ENCODE assay signal across 8 cellular contexts in the genomic region with DNA sequence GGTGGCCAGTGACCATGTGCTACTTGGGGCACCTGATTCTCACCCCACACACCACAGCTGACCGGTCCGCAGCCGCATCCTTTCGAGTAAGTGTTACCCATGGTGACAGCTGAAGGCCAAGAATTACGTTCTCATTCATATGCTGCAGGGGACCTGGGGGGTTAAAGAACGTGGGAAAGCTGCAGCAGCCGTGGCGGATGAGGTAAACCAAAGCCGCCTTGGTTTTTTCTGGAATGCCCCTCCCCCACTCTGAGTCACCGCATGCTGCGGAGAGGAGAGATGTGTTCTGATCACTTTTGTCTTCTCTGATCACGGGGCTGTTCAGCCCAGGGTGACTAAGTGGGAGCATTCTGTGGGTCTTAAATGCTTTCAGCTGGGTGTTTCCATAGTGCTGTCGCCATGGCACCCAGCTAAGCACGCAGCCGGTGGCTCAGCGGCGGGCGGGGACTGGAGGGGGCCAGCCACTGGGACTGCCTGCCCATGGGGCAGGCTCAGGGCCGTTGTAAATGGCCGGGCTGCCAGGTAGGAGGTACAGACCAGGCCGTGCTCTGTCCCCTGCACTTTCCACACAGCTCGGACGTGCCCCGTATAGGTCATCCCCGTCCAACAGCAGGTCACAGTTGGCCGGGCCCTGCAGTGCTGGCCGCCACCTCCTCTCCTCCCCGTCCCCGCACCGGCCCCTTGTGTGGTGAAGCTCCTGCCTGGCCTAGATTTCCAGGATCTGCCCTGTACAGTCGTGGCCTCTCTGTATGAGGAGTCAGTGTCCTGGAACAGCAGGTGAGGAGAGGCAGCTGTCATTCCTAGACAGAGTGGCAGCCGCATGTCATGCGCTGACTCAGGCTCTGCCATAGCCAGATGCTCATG.
DNase-seq lines count a peak whose midpoint lies in the region; ATAC-seq and TF ChIP-seq lines count a peak whose summit lies in the region.

No MANE protein-coding gene starts in this region.

- peaks cover 42% of the 10 kb centered on the region for H3K4me1 Mint-ChIP-seq in HFFc6 (ENCODE audit: low read depth)

- peak overlapping the region; percentile 71 for H3K4me3 Mint-ChIP-seq in HFFc6

- TF ChIP-seq CTCF in HFFc6 (IDR thresholded peaks at IDR 0.05) (no peak), testis (IDR thresholded peaks at IDR 0.05) (no peak)

- WGBS in testis, 2 donors = 78 to 86% methylated on average over 30 to 33 of the region's 33 CpGs

- H3K27ac Mint-ChIP-seq in HFFc6 = peak overlapping the region; percentile 98

- DNase-seq in HFFc6 = peak; percentile 100
- DNase-seq in NCI-H69 (lab: John Stamatoyannopoulos, UW) = peak; percentile 97
- peak; percentile 85 to 95 for DNase-seq in activated CD8-positive, alpha-beta memory T cell treated with anti-CD3 and anti-CD28 coated beads for 4 hours (ENCODE audit: low read depth in 2 of 2)
- DNase-seq in effector memory CD4-positive, alpha-beta T cell = peak; percentile 77 to 92 (median 78)
- peak; percentile 56 for DNase-seq in midbrain (lab: John Stamatoyannopoulos, UW)
- DNase-seq in stimulated activated CD8-positive, alpha-beta memory T cell treated with anti-CD3 and anti-CD28 coated beads, Interleukin-15, amount 100 ng/mL, for 1 hour (ENCODE audit: low read depth) = peak; percentile 82
- no peak for DNase-seq in testis

- H3K9me3 Mint-ChIP-seq in HFFc6 = no peaks in the 10 kb centered on the region

- no peak for ATAC-seq in GM21825 (IDR thresholded peaks at IDR 0.05; ENCODE audit: unreplicated experiment)

- no peaks in the 10 kb centered on the region for H3K36me3 Mint-ChIP-seq in HFFc6 (ENCODE audit: low read depth)

- H3K4me1 ChIP-seq in effector memory CD4-positive, alpha-beta T cell (ENCODE audit: control insufficient read depth, insufficient read depth, low read length, poor library complexity, severe bottlenecking) = peaks cover 48% of the 10 kb centered on the region
- H3K4me1 ChIP-seq in testis = peaks cover 21% of the 10 kb centered on the region

- intact Hi-C loops in testis (cut with DNase I; ENCODE audit: low total_unique reads) = loop anchor here (5.0 to 10.0 kb wide), 2 partner anchors 68 to 110 kb away; no protein-coding TSS in a partner anchor

- no peak for TF ChIP-seq POLR2A in testis (IDR thresholded peaks at IDR 0.05)

- H3K27ac ChIP-seq in effector memory CD4-positive, alpha-beta T cell (ENCODE audit: insufficient read depth, low read length, poor library complexity, severe bottlenecking) = peak overlapping the region; percentile 73
- no peak overlapping the region for H3K27ac ChIP-seq in testis

- peaks cover 3% of the 10 kb centered on the region; the same call in 1 of the 2 replicates for H3K27me3 Mint-ChIP-seq in HFFc6 (ENCODE audit: insufficient read depth)

- peak overlapping the region; percentile 25 for H3K4me3 ChIP-seq in effector memory CD4-positive, alpha-beta T cell (ENCODE audit: insufficient read depth, low read depth, low read length, poor library complexity, severe bottlenecking)
- H3K4me3 ChIP-seq in testis = no peak overlapping the region

- no peaks in the 10 kb centered on the region for H3K27me3 ChIP-seq in effector memory CD4-positive, alpha-beta T cell (replicated peaks; ENCODE audit: control insufficient read depth, insufficient read depth, low read length, poor library complexity, severe bottlenecking)
- H3K27me3 ChIP-seq in testis = no peaks in the 10 kb centered on the region

- H3K9me3 ChIP-seq in effector memory CD4-positive, alpha-beta T cell (ENCODE audit: control insufficient read depth, low read length) = no peaks in the 10 kb centered on the region
- H3K9me3 ChIP-seq in testis = no peaks in the 10 kb centered on the region

- H3K36me3 ChIP-seq in effector memory CD4-positive, alpha-beta T cell (ENCODE audit: control insufficient read depth, insufficient read depth, low read length) = no peaks in the 10 kb centered on the region
- no peaks in the 10 kb centered on the region for H3K36me3 ChIP-seq in testis (ENCODE audit: low read depth, missing control alignments)
